In genomic region chr11:120168960-120169681, GRCh38 we compare ENCODE assay signal across 8 cellular contexts.
DNase-seq lines count a peak whose midpoint lies in the region; ATAC-seq lines count a peak whose summit lies in the region.

No MANE protein-coding gene starts in this region.

- H3K4me1 Mint-ChIP-seq in memory B cell, result peaks cover 10% of the 10 kb centered on the region

- peak overlapping the region; percentile 39 for H3K9ac ChIP-seq in endocrine pancreas (ENCODE audit: control insufficient read depth, insufficient read depth, low read length)

- H3K36me3 Mint-ChIP-seq in memory B cell, result peaks cover 2% of the 10 kb centered on the region

- ATAC-seq in memory B cell (ENCODE audit: low read depth) (peak; percentile 48), HG03175 (IDR thresholded peaks at IDR 0.05; ENCODE audit: unreplicated experiment) (no peak)

- H3K4me1 ChIP-seq in endocrine pancreas (ENCODE audit: control insufficient read depth, insufficient read depth, low read length), result no peaks in the 10 kb centered on the region

- H3K9me3 ChIP-seq in endocrine pancreas (ENCODE audit: control insufficient read depth, low read length), result no peaks in the 10 kb centered on the region

- peak overlapping the region; percentile 50 for H3K4me3 Mint-ChIP-seq in memory B cell

- no peak overlapping the region for H3K27ac Mint-ChIP-seq in memory B cell

- peaks cover 6% of the 10 kb centered on the region for H3K27me3 ChIP-seq in endocrine pancreas (ENCODE audit: control insufficient read depth, insufficient read depth, low read length)

- peaks cover 5% of the 10 kb centered on the region for H3K9me3 Mint-ChIP-seq in memory B cell

- no peaks in the 10 kb centered on the region for H3K36me3 ChIP-seq in endocrine pancreas (ENCODE audit: control insufficient read depth, insufficient read depth, low read length)

- DNase-seq in NCI-H2107 treated with DMSO at 0.1 percent for 48 hours (lab: John Stamatoyannopoulos, UW; ENCODE audit: unreplicated experiment) (peak; percentile 7), NCI-H2107 (lab: John Stamatoyannopoulos, UW) (no peak), NCI-H226 (peak; percentile 51), memory B cell (ENCODE audit: low spot score in 2 of 2) (peak in 1 of 2 donors; percentile 43)
- DNase-seq in activated CD8-positive, alpha-beta memory T cell treated with anti-CD3 and anti-CD28 coated beads for 24 hours, result peak; percentile 85
- peak; percentile 9 to 39 (median 33) for DNase-seq in stimulated activated CD4-positive, alpha-beta T cell treated with anti-CD3 and anti-CD28 coated beads, TNF-alpha, amount 100 ng/mL, for 48 hours (ENCODE audit: low read depth in 3 of 3)

- H3K27me3 Mint-ChIP-seq in memory B cell, result peaks cover 31% of the 10 kb centered on the region

- H3K4me3 ChIP-seq in endocrine pancreas (ENCODE audit: control insufficient read depth, insufficient read depth, low read length), result no peak overlapping the region
